ENCODE assay signal across 1 cellular context in genomic region chr10:63264852-63265617, GRCh38.
TF ChIP-seq lines count a peak whose summit lies in the region.

No MANE protein-coding gene starts in this region.

TF ChIP-seq in GM12878, 131 proteins besides CTCF, POLR2A, EP300 and RAD21 (continued from another document):
- TF ChIP-seq, protein P1, sequence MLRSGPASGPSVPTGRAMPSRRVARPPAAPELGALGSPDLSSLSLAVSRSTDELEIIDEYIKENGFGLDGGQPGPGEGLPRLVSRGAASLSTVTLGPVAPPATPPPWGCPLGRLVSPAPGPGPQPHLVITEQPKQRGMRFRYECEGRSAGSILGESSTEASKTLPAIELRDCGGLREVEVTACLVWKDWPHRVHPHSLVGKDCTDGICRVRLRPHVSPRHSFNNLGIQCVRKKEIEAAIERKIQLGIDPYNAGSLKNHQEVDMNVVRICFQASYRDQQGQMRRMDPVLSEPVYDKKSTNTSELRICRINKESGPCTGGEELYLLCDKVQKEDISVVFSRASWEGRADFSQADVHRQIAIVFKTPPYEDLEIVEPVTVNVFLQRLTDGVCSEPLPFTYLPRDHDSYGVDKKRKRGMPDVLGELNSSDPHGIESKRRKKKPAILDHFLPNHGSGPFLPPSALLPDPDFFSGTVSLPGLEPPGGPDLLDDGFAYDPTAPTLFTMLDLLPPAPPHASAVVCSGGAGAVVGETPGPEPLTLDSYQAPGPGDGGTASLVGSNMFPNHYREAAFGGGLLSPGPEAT (IDR thresholded peaks at IDR 0.05; ENCODE audit: low read depth) = 0 out of 2 replicates have a peak, but pooled peaks have one; percentile 23
- TF ChIP-seq NFIC (IDR thresholded peaks at IDR 0.05; ENCODE audit: low read depth, low read length) = peak; percentile 29; the same call in 1 of the 2 replicates
- TF ChIP-seq SIN3A (IDR thresholded peaks at IDR 0.05; ENCODE audit: low read depth, low read length) = no peak
- TF ChIP-seq TBL1XR1 (IDR thresholded peaks at IDR 0.05; ENCODE audit: low read depth, low read length) = no peak
- TF ChIP-seq, protein P2, sequence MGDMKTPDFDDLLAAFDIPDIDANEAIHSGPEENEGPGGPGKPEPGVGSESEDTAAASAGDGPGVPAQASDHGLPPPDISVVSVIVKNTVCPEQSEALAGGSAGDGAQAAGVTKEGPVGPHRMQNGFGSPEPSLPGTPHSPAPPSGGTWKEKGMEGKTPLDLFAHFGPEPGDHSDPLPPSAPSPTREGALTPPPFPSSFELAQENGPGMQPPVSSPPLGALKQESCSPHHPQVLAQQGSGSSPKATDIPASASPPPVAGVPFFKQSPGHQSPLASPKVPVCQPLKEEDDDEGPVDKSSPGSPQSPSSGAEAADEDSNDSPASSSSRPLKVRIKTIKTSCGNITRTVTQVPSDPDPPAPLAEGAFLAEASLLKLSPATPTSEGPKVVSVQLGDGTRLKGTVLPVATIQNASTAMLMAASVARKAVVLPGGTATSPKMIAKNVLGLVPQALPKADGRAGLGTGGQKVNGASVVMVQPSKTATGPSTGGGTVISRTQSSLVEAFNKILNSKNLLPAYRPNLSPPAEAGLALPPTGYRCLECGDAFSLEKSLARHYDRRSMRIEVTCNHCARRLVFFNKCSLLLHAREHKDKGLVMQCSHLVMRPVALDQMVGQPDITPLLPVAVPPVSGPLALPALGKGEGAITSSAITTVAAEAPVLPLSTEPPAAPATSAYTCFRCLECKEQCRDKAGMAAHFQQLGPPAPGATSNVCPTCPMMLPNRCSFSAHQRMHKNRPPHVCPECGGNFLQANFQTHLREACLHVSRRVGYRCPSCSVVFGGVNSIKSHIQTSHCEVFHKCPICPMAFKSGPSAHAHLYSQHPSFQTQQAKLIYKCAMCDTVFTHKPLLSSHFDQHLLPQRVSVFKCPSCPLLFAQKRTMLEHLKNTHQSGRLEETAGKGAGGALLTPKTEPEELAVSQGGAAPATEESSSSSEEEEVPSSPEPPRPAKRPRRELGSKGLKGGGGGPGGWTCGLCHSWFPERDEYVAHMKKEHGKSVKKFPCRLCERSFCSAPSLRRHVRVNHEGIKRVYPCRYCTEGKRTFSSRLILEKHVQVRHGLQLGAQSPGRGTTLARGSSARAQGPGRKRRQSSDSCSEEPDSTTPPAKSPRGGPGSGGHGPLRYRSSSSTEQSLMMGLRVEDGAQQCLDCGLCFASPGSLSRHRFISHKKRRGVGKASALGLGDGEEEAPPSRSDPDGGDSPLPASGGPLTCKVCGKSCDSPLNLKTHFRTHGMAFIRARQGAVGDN (IDR thresholded peaks at IDR 0.05) = peak; percentile 23; the same call in 1 of the 2 replicates
- TF ChIP-seq NKRF (conservative IDR thresholded peaks at IDR 0.05) = peak; percentile 53; the same call in 1 of the 2 replicates
- peak; percentile 17; the same call in 1 of the 2 replicates for TF ChIP-seq ATF2 (IDR thresholded peaks at IDR 0.05; ENCODE audit: low read length)
- TF ChIP-seq PAX8 (IDR thresholded peaks at IDR 0.05) = no peak
- peak; percentile 65; the same call in 1 of the 2 replicates for TF ChIP-seq PML (IDR thresholded peaks at IDR 0.05; ENCODE audit: low read length)
- TF ChIP-seq IKZF2 (IDR thresholded peaks at IDR 0.05) = 0 out of 4 replicates have a peak, but pooled peaks of 1 of the 2 experiments have one; percentile 28
- TF ChIP-seq, protein P3, sequence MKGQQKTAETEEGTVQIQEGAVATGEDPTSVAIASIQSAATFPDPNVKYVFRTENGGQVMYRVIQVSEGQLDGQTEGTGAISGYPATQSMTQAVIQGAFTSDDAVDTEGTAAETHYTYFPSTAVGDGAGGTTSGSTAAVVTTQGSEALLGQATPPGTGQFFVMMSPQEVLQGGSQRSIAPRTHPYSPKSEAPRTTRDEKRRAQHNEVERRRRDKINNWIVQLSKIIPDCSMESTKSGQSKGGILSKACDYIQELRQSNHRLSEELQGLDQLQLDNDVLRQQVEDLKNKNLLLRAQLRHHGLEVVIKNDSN (IDR thresholded peaks at IDR 0.05; ENCODE audit: borderline replicate concordance, extremely low read length, insufficient read depth, low read depth, low read length) = no peak
- peak; percentile 18; the same call in 1 of the 2 replicates for TF ChIP-seq IKZF1 (conservative IDR thresholded peaks at IDR 0.05)
- TF ChIP-seq, protein P4, sequence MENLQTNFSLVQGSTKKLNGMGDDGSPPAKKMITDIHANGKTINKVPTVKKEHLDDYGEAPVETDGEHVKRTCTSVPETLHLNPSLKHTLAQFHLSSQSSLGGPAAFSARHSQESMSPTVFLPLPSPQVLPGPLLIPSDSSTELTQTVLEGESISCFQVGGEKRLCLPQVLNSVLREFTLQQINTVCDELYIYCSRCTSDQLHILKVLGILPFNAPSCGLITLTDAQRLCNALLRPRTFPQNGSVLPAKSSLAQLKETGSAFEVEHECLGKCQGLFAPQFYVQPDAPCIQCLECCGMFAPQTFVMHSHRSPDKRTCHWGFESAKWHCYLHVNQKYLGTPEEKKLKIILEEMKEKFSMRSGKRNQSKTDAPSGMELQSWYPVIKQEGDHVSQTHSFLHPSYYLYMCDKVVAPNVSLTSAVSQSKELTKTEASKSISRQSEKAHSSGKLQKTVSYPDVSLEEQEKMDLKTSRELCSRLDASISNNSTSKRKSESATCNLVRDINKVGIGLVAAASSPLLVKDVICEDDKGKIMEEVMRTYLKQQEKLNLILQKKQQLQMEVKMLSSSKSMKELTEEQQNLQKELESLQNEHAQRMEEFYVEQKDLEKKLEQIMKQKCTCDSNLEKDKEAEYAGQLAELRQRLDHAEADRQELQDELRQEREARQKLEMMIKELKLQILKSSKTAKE (IDR thresholded peaks at IDR 0.05; ENCODE audit: low read depth, poor library complexity, severe bottlenecking) = peak; percentile 39
- TF ChIP-seq POU2F2 (IDR thresholded peaks at IDR 0.05; ENCODE audit: borderline replicate concordance, low read depth, low read length) = peak; percentile 66; the same call in 2 of the 3 replicates
- TF ChIP-seq USF2 (IDR thresholded peaks at IDR 0.05; ENCODE audit: borderline replicate concordance, low read depth, low read length) = no peak
- no peak for TF ChIP-seq MEF2A (IDR thresholded peaks at IDR 0.05; ENCODE audit: insufficient read depth, low read depth, low read length)
- peak; percentile 47; the same call in 1 of the 2 replicates for TF ChIP-seq MLLT1 (IDR thresholded peaks at IDR 0.05)
- TF ChIP-seq RUNX3 (IDR thresholded peaks at IDR 0.05; ENCODE audit: low read length) = peak; percentile 46
- TF ChIP-seq, protein P5, sequence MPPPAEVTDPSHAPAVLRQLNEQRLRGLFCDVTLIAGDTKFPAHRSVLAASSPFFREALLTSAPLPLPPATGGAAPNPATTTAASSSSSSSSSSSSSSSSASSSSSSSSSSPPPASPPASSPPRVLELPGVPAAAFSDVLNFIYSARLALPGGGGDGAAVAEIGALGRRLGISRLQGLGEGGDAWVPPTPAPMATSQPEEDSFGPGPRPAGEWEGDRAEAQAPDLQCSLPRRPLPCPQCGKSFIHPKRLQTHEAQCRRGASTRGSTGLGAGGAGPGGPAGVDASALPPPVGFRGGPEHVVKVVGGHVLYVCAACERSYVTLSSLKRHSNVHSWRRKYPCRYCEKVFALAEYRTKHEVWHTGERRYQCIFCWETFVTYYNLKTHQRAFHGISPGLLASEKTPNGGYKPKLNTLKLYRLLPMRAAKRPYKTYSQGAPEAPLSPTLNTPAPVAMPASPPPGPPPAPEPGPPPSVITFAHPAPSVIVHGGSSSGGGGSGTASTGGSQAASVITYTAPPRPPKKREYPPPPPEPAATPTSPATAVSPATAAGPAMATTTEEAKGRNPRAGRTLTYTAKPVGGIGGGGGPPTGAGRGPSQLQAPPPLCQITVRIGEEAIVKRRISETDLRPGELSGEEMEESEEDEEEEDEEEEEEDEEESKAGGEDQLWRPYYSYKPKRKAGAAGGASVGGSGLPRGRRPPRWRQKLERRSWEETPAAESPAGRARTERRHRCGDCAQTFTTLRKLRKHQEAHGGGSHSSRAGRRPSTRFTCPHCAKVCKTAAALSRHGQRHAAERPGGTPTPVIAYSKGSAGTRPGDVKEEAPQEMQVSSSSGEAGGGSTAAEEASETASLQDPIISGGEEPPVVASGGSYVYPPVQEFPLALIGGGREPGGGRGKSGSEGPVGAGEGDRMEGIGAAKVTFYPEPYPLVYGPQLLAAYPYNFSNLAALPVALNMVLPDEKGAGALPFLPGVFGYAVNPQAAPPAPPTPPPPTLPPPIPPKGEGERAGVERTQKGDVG (CRISPR knock-in tag; IDR thresholded peaks at IDR 0.05) = no peak
- TF ChIP-seq CHD2 (IDR thresholded peaks at IDR 0.05; ENCODE audit: borderline replicate concordance, low read depth, low read length) = no peak
- peak; percentile 52; the same call in 1 of the 2 replicates for TF ChIP-seq TAF1 (IDR thresholded peaks at IDR 0.05; ENCODE audit: borderline replicate concordance, low read depth, low read length)
- peak; percentile 42; the same call in 1 of the 2 replicates for TF ChIP-seq SMAD5 (IDR thresholded peaks at IDR 0.05; ENCODE audit: low read depth)
- peak; percentile 77 for TF ChIP-seq YY1 (IDR thresholded peaks at IDR 0.05; ENCODE audit: low read depth, low read length)
- TF ChIP-seq CUX1 (IDR thresholded peaks at IDR 0.05; ENCODE audit: insufficient replicate concordance, low read depth, low read length) = peak; percentile 18
- TF ChIP-seq ATF7 (IDR thresholded peaks at IDR 0.05; ENCODE audit: low read depth) = 0 out of 2 replicates have a peak, but pooled peaks have one; percentile 25
- no peak for TF ChIP-seq GATAD2B (conservative IDR thresholded peaks at IDR 0.05; ENCODE audit: low read depth)
- peak; percentile 71 for TF ChIP-seq POLR2AphosphoS5 (IDR thresholded peaks at IDR 0.05; ENCODE audit: low read length)
- TF ChIP-seq EGR1 (IDR thresholded peaks at IDR 0.05; ENCODE audit: borderline replicate concordance in 1 of 2, low read depth in 2 of 2, low read length in 2 of 2) = peak in 1 of 2 experiments; percentile 67; a peak in 1 of 3 replicates
